15 cellular contexts compared by ENCODE assay signal in the genomic region with DNA sequence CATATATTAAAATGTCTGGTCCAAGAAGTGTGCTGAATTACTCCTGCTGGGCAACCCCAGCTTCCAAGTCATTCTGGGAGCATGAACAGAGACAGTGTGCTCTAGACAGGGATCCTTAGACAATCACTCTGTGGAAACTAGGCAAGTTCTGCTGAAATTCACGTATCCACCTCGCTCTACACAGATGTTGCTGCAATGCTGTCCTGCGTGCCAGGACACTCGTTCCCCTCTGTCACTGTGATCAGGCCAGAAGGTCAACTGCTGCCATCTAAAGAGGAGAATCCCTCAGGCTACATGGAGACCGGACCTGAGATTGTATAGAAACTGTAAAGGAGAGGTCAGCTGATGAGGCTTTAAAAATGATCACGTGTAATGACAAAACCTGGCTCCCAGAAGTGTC.
DNase-seq lines count a peak whose midpoint lies in the region; ATAC-seq and TF ChIP-seq lines count a peak whose summit lies in the region.
"Had no signal": no experiment of that assay in that cellular context is flagged by ENCODE, and none has a peak within 500 bp of the region (broad histone marks: within the 10 kb centered on the region; RNA-seq: fewer than 3 reads in every experiment).

No MANE protein-coding gene starts in this region.

- no peak overlapping the region for H3K4me2 ChIP-seq in neural progenitor cell
- H3K4me2 ChIP-seq: BLaER1 had no signal

- no peaks in the 10 kb centered on the region for H3F3A ChIP-seq in neural progenitor cell (ENCODE audit: low read depth)

- TF ChIP-seq CTCF in CD14-positive monocyte (IDR thresholded peaks at IDR 0.05) (no peak), neural progenitor cell (IDR thresholded peaks at IDR 0.05) (no peak)

- H3K4me3 ChIP-seq in esophagus (ENCODE audit: low read depth in 1 of 2, low read length in 2 of 2) (no peak overlapping the region), neural progenitor cell (no peak overlapping the region)
- H3K4me3 ChIP-seq: BLaER1, colonic mucosa, ovary had no signal

- ATAC-seq in GM18517 (IDR thresholded peaks at IDR 0.05; ENCODE audit: unreplicated experiment) (no peak), HG03442 (IDR thresholded peaks at IDR 0.05; ENCODE audit: unreplicated experiment) (no peak), HG02642 (IDR thresholded peaks at IDR 0.05; ENCODE audit: poor library complexity, unreplicated experiment) (no peak)

- H3K4me1 Mint-ChIP-seq in CD14-positive monocyte (peaks cover 77% of the 10 kb centered on the region), IgD-negative memory B cell (peaks cover 43 to 48% (median 47%) of the 10 kb centered on the region in 3 donors), neural progenitor cell (peaks cover 5% of the 10 kb centered on the region)

- peaks cover 0 to 3% (median 0%) of the 10 kb centered on the region in 3 donors for H3K27me3 Mint-ChIP-seq in CD14-positive monocyte (ENCODE audit: low read depth in 3 of 3)
- no peaks in the 10 kb centered on the region for H3K27me3 Mint-ChIP-seq in IgD-negative memory B cell
- no peaks in the 10 kb centered on the region for H3K27me3 Mint-ChIP-seq in neural progenitor cell (ENCODE audit: insufficient read depth, low read depth)

- H3K36me3 ChIP-seq in esophagus (ENCODE audit: control insufficient read depth in 2 of 2, insufficient read depth in 2 of 2, low read length in 1 of 2) = peaks cover 11 to 33% of the 10 kb centered on the region in 2 donors
- H3K36me3 ChIP-seq in neural progenitor cell = no peaks in the 10 kb centered on the region
- H3K36me3 ChIP-seq: ovary had no signal

- peak overlapping the region in 6 of 7 donors; percentile 8 to 98 (median 80) for H3K27ac Mint-ChIP-seq in CD14-positive monocyte
- H3K27ac Mint-ChIP-seq in IgD-negative memory B cell = peak overlapping the region; percentile 67 to 100 (median 90)
- H3K27ac Mint-ChIP-seq in neural progenitor cell = peak overlapping the region; percentile 46

- H2AFZ ChIP-seq in neural progenitor cell (replicated peaks) = no peak overlapping the region

- no peaks in the 10 kb centered on the region for H3K27me3 ChIP-seq in esophagus (ENCODE audit: control insufficient read depth in 1 of 2, insufficient read depth in 2 of 2, low read length in 2 of 2)
- H3K27me3 ChIP-seq in neural progenitor cell = no peaks in the 10 kb centered on the region
- H3K27me3 ChIP-seq: BLaER1, colonic mucosa, ovary had no signal

- peaks cover 4% of the 10 kb centered on the region for H4K20me1 ChIP-seq in neural progenitor cell (ENCODE audit: low read depth)

- H3K4me3 Mint-ChIP-seq in CD14-positive monocyte = no peak overlapping the region
- H3K4me3 Mint-ChIP-seq in IgD-negative memory B cell = peak overlapping the region in 1 of 4 donors; percentile 53
- H3K4me3 Mint-ChIP-seq in neural progenitor cell = no peak overlapping the region

- WGBS in esophagus, 2 donors = 72 to 87% methylated on average over 6 of the region's 6 CpGs

- no peak overlapping the region for H3K9ac ChIP-seq in neural progenitor cell
- H3K9ac ChIP-seq: BLaER1 had no signal

- H3K9me3 ChIP-seq in esophagus (ENCODE audit: control insufficient read depth in 2 of 2, insufficient read depth in 1 of 2, low read depth in 1 of 2, low read length in 1 of 2) (no peaks in the 10 kb centered on the region), neural progenitor cell (ENCODE audit: low read depth) (no peaks in the 10 kb centered on the region)
- H3K9me3 ChIP-seq: BLaER1, colonic mucosa, ovary had no signal

- H3K27ac ChIP-seq in esophagus (ENCODE audit: low read depth in 2 of 2, low read length in 1 of 2) (peak overlapping the region; percentile 12 to 59), neural progenitor cell (no peak overlapping the region)
- H3K27ac ChIP-seq: BLaER1, colonic mucosa, ovary had no signal

- no peak for DNase-seq in CD14-positive monocyte (ENCODE audit: low spot score)
- DNase-seq in neural progenitor cell (ENCODE audit: low spot score) = no peak
- DNase-seq in head of caudate nucleus = no peak
- DNase-seq: activated T-cell treated with anti-CD3 and anti-CD28 coated beads, Interleukin-2, amount 50 U/mL, for 1 hour; colonic mucosa; mesendoderm; NCI-H1092 treated with DMSO at 0.1 percent for 48 hours; ovary; trophoblast cell had no signal

- intact Hi-C loops in CD14-positive monocyte (cut with micrococcal nuclease) = no loop called here
- intact Hi-C loops in head of caudate nucleus (cut with DNase I) = no loop called here

- H3K79me2 ChIP-seq in neural progenitor cell (ENCODE audit: low read depth) = no peaks in the 10 kb centered on the region

- H3K4me1 ChIP-seq in esophagus (ENCODE audit: control insufficient read depth in 2 of 2, insufficient read depth in 2 of 2, low read length in 1 of 2) (peaks cover 0 to 4% of the 10 kb centered on the region in 2 donors), neural progenitor cell (peaks cover 12% of the 10 kb centered on the region)

- H3K9me3 Mint-ChIP-seq in CD14-positive monocyte (peaks cover 3 to 15% (median 11%) of the 10 kb centered on the region in 7 donors), IgD-negative memory B cell (no peaks in the 10 kb centered on the region), neural progenitor cell (no peaks in the 10 kb centered on the region)

- peaks cover 79 to 92% of the 10 kb centered on the region in 2 donors for H3K36me3 Mint-ChIP-seq in CD14-positive monocyte
- H3K36me3 Mint-ChIP-seq in IgD-negative memory B cell = peaks cover 20% of the 10 kb centered on the region
- H3K36me3 Mint-ChIP-seq in neural progenitor cell = peaks cover 15% of the 10 kb centered on the region
